In genomic region chr2:43127941-43128561, GRCh38 we compare ENCODE assay signal across 10 cellular contexts.
DNase-seq lines count a peak whose midpoint lies in the region; ATAC-seq and TF ChIP-seq lines count a peak whose summit lies in the region.
"Had no signal": no experiment of that assay in that cellular context is flagged by ENCODE, and none has a peak within 500 bp of the region (broad histone marks: within the 10 kb centered on the region; RNA-seq: fewer than 3 reads in every experiment).

No MANE protein-coding gene starts in this region.

- TF ChIP-seq POLR2A in right lobe of liver (IDR thresholded peaks at IDR 0.05): no peak

- H2AFZ ChIP-seq in osteoblast (ENCODE audit: low read length): no peak overlapping the region

- DNase-seq in activated effector memory CD4-positive, alpha-beta T cell treated with Interleukin-2 at 50 U/mL for 16 hours: peak; percentile 15
- no peak for DNase-seq in activated effector memory CD4-positive, alpha-beta T cell treated with anti-CD3 and anti-CD28 coated beads, Interleukin-2, amount 50 U/mL, for 16 hours
- peak; percentile 32 for DNase-seq in activated CD4-positive, alpha-beta memory T cell treated with anti-CD3 and anti-CD28 coated beads for 36 hours
- no peak for DNase-seq in right lobe of liver
- no peak for DNase-seq in substantia nigra (lab: John Stamatoyannopoulos, UW)
- no peak for DNase-seq in GM10248 (ENCODE audit: extremely low spot score)
- DNase-seq in osteoblast (ENCODE audit: insufficient read length, low spot score, missing footprints): no peak
- DNase-seq: NCI-H1694, SW 1271 had no signal

- CTCF ChIA-PET in activated CD4-positive, alpha-beta memory T cell treated with anti-CD3 and anti-CD28 coated beads for 36 hours (lab: Charles Lee): interaction anchor here (0.7 to 17.8 kb wide), 23 partner anchors 8 to 413 kb away, joined by 3 to 419 read pairs (median 6); partner anchors contain the start of gene ZFP36L2
- CTCF ChIA-PET in GM10248 (lab: Yijun Ruan, JAX): interaction anchor here (0.8 to 12.5 kb wide), 15 partner anchors 12 to 470 kb away, joined by 3 to 169 read pairs (median 7); partner anchors contain the start of gene ZFP36L2

- no peaks in the 10 kb centered on the region for H3K27me3 ChIP-seq in right lobe of liver
- H3K27me3 ChIP-seq in osteoblast (ENCODE audit: insufficient read depth, low read length): no peaks in the 10 kb centered on the region

- intact Hi-C loops in activated CD4-positive, alpha-beta memory T cell treated with anti-CD3 and anti-CD28 coated beads for 36 hours (cut with micrococcal nuclease): loop anchor here (1.0 to 2.0 kb wide), 2 partner anchors 356 to 415 kb away; no protein-coding TSS in a partner anchor
- intact Hi-C loops in right lobe of liver (cut with DNase I): loop anchor here in 1 of 2 donors (10.0 kb wide), 1 partner anchor 163 kb away; no protein-coding TSS in a partner anchor

- WGBS in right lobe of liver (ENCODE audit: insufficient coverage, low coverage, low lambda C conversion rate, missing lambda C conversion rate): 84% methylated on average over 4 of the region's 8 CpGs

- peak overlapping the region; percentile 30 for H3K27ac Mint-ChIP-seq in activated CD4-positive, alpha-beta memory T cell treated with anti-CD3 and anti-CD28 coated beads for 36 hours

- no peaks in the 10 kb centered on the region for H3K27me3 Mint-ChIP-seq in activated CD4-positive, alpha-beta memory T cell treated with anti-CD3 and anti-CD28 coated beads for 36 hours

- no peaks in the 10 kb centered on the region for H3K36me3 ChIP-seq in right lobe of liver
- H3K36me3 ChIP-seq in osteoblast (ENCODE audit: insufficient read depth, low read length): no peaks in the 10 kb centered on the region

- H3K4me1 ChIP-seq in right lobe of liver (no peaks in the 10 kb centered on the region), osteoblast (ENCODE audit: insufficient read depth, low read length) (peaks cover 20% of the 10 kb centered on the region)

- H3K27ac ChIP-seq in right lobe of liver: peak overlapping the region; percentile 20 to 44 (median 32)
- peak overlapping the region; percentile 59 for H3K27ac ChIP-seq in substantia nigra (ENCODE audit: low read depth, low read length, poor library complexity, severe bottlenecking)
- no peak overlapping the region for H3K27ac ChIP-seq in osteoblast (ENCODE audit: low read depth, low read length)

- no peaks in the 10 kb centered on the region for H3K79me2 ChIP-seq in osteoblast (ENCODE audit: insufficient read depth, low read length)

- POLR2A ChIA-PET in activated CD4-positive, alpha-beta memory T cell treated with anti-CD3 and anti-CD28 coated beads for 36 hours (lab: Charles Lee): interaction anchor here (13.4 kb wide), 1 partner anchor 96 kb away, joined by 283 read pairs; the partner anchor contains the start of gene ZFP36L2
- POLR2A ChIA-PET in GM10248 (lab: Yijun Ruan, JAX): no interaction called here

- ATAC-seq in right lobe of liver (peak in 1 of 4 donors; percentile 2), GM19397 (IDR thresholded peaks at IDR 0.05; ENCODE audit: unreplicated experiment) (no peak)

- H4K20me1 ChIP-seq in osteoblast (ENCODE audit: insufficient read depth, low read length): no peaks in the 10 kb centered on the region

- TF ChIP-seq CTCF in right lobe of liver (IDR thresholded peaks at IDR 0.05): no peak
- no peak for TF ChIP-seq CTCF in GM10248 (IDR thresholded peaks at IDR 0.05; ENCODE audit: control extremely low read depth, extremely low read depth, low read depth, missing control alignments)
- TF ChIP-seq CTCF in osteoblast (IDR thresholded peaks at IDR 0.05; ENCODE audit: extremely low read depth, low read depth, low read length): no peak

- no peaks in the 10 kb centered on the region for H3K9me3 Mint-ChIP-seq in activated CD4-positive, alpha-beta memory T cell treated with anti-CD3 and anti-CD28 coated beads for 36 hours

- no peak overlapping the region for H3K4me2 ChIP-seq in osteoblast (ENCODE audit: insufficient read depth, low read length)

- peaks cover 58% of the 10 kb centered on the region for H3K4me1 Mint-ChIP-seq in activated CD4-positive, alpha-beta memory T cell treated with anti-CD3 and anti-CD28 coated beads for 36 hours (ENCODE audit: low read depth)

- no peaks in the 10 kb centered on the region for H3K36me3 Mint-ChIP-seq in activated CD4-positive, alpha-beta memory T cell treated with anti-CD3 and anti-CD28 coated beads for 36 hours

- no peaks in the 10 kb centered on the region for H3K9me3 ChIP-seq in right lobe of liver
- no peaks in the 10 kb centered on the region for H3K9me3 ChIP-seq in osteoblast (ENCODE audit: low read depth, low read length)

- H3K4me3 Mint-ChIP-seq in activated CD4-positive, alpha-beta memory T cell treated with anti-CD3 and anti-CD28 coated beads for 36 hours: peak overlapping the region; percentile 13

- H3K4me3 ChIP-seq in right lobe of liver: no peak overlapping the region
- H3K4me3 ChIP-seq in osteoblast (ENCODE audit: insufficient read depth, low read length): no peak overlapping the region

Comparison
In these comparisons a context has a peak if more than half of its experiments do, and no peak if none do; other contexts are left out.
1. DNase-seq: peak in activated effector memory CD4-positive, alpha-beta T cell treated with Interleukin-2 at 50 U/mL for 16 hours (single experiment) and activated CD4-positive, alpha-beta memory T cell treated with anti-CD3 and anti-CD28 coated beads for 36 hours (single experiment); none in activated effector memory CD4-positive, alpha-beta T cell treated with anti-CD3 and anti-CD28 coated beads, Interleukin-2, amount 50 U/mL, for 16 hours (single experiment), right lobe of liver (0 of 3), substantia nigra (0 of 49), GM10248 (single experiment) and osteoblast (single experiment).